ENCODE assay signal across 22 cellular contexts in the genomic region with DNA sequence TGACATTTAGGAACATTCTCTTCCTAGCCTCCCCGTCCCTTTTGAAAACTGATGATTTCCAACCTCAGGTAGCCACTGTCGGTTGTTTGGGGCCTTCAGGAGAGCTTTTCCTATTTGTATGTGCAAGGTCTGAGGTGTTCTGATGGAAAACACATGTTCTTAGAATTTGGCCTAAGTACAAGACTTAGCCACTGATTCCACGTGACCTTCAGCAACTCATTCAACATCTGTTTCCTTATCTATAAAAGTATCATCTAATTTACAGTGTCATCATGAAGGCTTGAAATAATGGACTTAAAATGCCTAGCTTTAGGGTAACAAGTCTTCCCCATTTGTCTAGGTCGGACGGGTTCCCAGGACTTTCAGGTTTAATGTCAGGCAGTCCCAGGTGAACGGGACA.
"Had no signal": no experiment of that assay in that cellular context is flagged by ENCODE, and none has a peak within 500 bp of the region (broad histone marks: within the 10 kb centered on the region; RNA-seq: fewer than 3 reads in every experiment).

No MANE protein-coding gene starts in this region.

- H3K4me3 Mint-ChIP-seq: naive thymus-derived CD8-positive, alpha-beta T cell had no signal

- H3K4me1 ChIP-seq: colonic mucosa, sigmoid colon, transverse colon had no signal

- H3K27ac Mint-ChIP-seq: naive thymus-derived CD8-positive, alpha-beta T cell had no signal

- H3K36me3 ChIP-seq: colonic mucosa, heart left ventricle, ovary, right atrium auricular region, sigmoid colon, stomach, thoracic aorta, transverse colon had no signal

- FAIRE-seq: endothelial cell of umbilical vein, frontal cortex had no signal

- H3K27me3 ChIP-seq: colonic mucosa, heart left ventricle, ovary, right atrium auricular region, sigmoid colon, stomach, transverse colon had no signal

- H3K9me3 ChIP-seq: colonic mucosa, heart left ventricle, mucosa of descending colon, ovary, right atrium auricular region, sigmoid colon, stomach, thoracic aorta, transverse colon had no signal

- DNase-seq: colonic mucosa; dermis blood vessel endothelial cell; erythroblast; heart left ventricle; hippocampal formation; left colon; left ventricle myocardium superior; mucosa of descending colon; naive thymus-derived CD8-positive, alpha-beta T cell; ovary; sigmoid colon; stimulated activated CD4-positive, alpha-beta T cell treated with anti-CD3 and anti-CD28 coated beads, Interleukin-2, amount 100 ng/mL, for 24 hours; stimulated activated naive CD4-positive, alpha-beta T cell; stomach; substantia nigra; transverse colon had no signal

- H3K36me3 Mint-ChIP-seq: naive thymus-derived CD8-positive, alpha-beta T cell had no signal

- H3K4me3 ChIP-seq: colonic mucosa, heart left ventricle, lung, mucosa of descending colon, ovary, right atrium auricular region, sigmoid colon, skin epidermis, stomach, thoracic aorta, transverse colon had no signal

- H3K27ac ChIP-seq: colonic mucosa, heart left ventricle, ovary, right atrium auricular region, sigmoid colon, stomach, thoracic aorta, transverse colon had no signal

- ATAC-seq: heart left ventricle; left colon; left ventricle myocardium superior; mucosa of descending colon; naive thymus-derived CD8-positive, alpha-beta T cell had no signal
